9 cellular contexts compared by ENCODE assay signal in the genomic region with DNA sequence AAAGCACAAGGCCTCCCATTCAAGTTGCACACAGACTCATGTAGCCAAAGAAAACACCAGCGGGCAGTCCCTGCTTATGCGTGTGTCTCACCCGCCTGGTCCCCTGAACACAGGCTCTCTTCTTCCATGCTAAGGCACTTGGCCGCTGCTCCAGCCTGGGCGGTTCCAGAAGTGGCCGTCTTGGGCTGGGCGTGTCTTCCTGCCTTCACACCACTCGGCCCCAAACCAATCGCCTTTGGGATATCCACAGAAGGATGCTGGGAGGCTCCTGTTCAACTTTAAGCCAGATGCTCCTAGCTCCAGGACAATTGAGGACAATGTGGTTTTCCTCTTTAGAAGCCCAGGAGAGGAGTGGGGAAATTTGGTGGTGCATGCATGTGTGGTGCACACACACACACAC. TPM values are rescaled to one million over a fixed set of nuclear protein-coding genes. Genes with fewer than 3 reads are reported as not detected.
A peak's percentile ranks its signal among the peaks of the same experiment; 100 is the strongest.
DNase-seq lines count a peak whose midpoint lies in the region; ATAC-seq and TF ChIP-seq lines count a peak whose summit lies in the region.
"Had no signal": no experiment of that assay in that cellular context is flagged by ENCODE, and none has a peak within 500 bp of the region (broad histone marks: within the 10 kb centered on the region; RNA-seq: fewer than 3 reads in every experiment).

No MANE protein-coding gene starts in this region.

- ATAC-seq in esophagus mucosa (peak; percentile 17), HG03378 (IDR thresholded peaks at IDR 0.05; ENCODE audit: unreplicated experiment) (no peak)

- peak; percentile 58 for DNase-seq in EH (ENCODE audit: low read depth)
- DNase-seq in occipital lobe (lab: John Stamatoyannopoulos, UW): peak; percentile 77
- DNase-seq in LoVo (ENCODE audit: low spot score): no peak
- no peak for DNase-seq in A172 (ENCODE audit: low spot score)
- no peak for DNase-seq in DMS79 treated with DMSO at 0.1 percent for 48 hours (lab: John Stamatoyannopoulos, UW)
- DNase-seq: NCI-H2171 had no signal

TF ChIP-seq in PFSK-1, 5 proteins besides CTCF, POLR2A, EP300 and RAD21:
- TF ChIP-seq POLR2AphosphoS5 (IDR thresholded peaks at IDR 0.05; ENCODE audit: low read depth, low read length) (no peak), TAF1 (IDR thresholded peaks at IDR 0.05; ENCODE audit: borderline replicate concordance, insufficient read depth, low read length) (no peak), SIN3A (IDR thresholded peaks at IDR 0.05; ENCODE audit: borderline replicate concordance, insufficient read depth, low read length) (no peak), FOXP2 (optimal IDR thresholded peaks at IDR 0.05; ENCODE audit: borderline replicate concordance, extremely low read depth, extremely low read length, insufficient read depth) (peak; percentile 17)
- TF ChIP-seq, protein P1, sequence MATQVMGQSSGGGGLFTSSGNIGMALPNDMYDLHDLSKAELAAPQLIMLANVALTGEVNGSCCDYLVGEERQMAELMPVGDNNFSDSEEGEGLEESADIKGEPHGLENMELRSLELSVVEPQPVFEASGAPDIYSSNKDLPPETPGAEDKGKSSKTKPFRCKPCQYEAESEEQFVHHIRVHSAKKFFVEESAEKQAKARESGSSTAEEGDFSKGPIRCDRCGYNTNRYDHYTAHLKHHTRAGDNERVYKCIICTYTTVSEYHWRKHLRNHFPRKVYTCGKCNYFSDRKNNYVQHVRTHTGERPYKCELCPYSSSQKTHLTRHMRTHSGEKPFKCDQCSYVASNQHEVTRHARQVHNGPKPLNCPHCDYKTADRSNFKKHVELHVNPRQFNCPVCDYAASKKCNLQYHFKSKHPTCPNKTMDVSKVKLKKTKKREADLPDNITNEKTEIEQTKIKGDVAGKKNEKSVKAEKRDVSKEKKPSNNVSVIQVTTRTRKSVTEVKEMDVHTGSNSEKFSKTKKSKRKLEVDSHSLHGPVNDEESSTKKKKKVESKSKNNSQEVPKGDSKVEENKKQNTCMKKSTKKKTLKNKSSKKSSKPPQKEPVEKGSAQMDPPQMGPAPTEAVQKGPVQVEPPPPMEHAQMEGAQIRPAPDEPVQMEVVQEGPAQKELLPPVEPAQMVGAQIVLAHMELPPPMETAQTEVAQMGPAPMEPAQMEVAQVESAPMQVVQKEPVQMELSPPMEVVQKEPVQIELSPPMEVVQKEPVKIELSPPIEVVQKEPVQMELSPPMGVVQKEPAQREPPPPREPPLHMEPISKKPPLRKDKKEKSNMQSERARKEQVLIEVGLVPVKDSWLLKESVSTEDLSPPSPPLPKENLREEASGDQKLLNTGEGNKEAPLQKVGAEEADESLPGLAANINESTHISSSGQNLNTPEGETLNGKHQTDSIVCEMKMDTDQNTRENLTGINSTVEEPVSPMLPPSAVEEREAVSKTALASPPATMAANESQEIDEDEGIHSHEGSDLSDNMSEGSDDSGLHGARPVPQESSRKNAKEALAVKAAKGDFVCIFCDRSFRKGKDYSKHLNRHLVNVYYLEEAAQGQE (IDR thresholded peaks at IDR 0.05; ENCODE audit: insufficient read depth in 1 of 2, low read depth in 2 of 2, low read length in 2 of 2): no peak

RNA-seq across cellular contexts. Expression of a gene that starts 2.2 kb away (rescaled TPM):
- polyA plus RNA-seq in PFSK-1 (2012; ENCODE audit: insufficient read length, low read depth): 237 TPM
- total RNA-seq in esophagus mucosa (10.2 TPM), occipital lobe (8.9 TPM)
- total RNA-seq in A172 (2014; rRNA removed; shearing (Covaris generic)): 16.4 and 27.3 TPM in 2 replicates

RNA-seq across cellular contexts. Expression of a gene that starts 53.0 kb away (rescaled TPM):
- 896 TPM for polyA plus RNA-seq in PFSK-1 (2012; ENCODE audit: insufficient read length, low read depth)
- total RNA-seq in esophagus mucosa: 1,223 TPM
- 1,477 TPM for total RNA-seq in occipital lobe
- 1,288 and 1,521 TPM in 2 replicates for total RNA-seq in A172 (2014; rRNA removed; shearing (Covaris generic))

Comparison
In these comparisons a context has a peak if more than half of its experiments do, and no peak if none do; other contexts are left out.
1. DNase-seq: peak in EH (single experiment) and occipital lobe (single experiment); none in LoVo (single experiment), A172 (single experiment) and DMS79 treated with DMSO at 0.1 percent for 48 hours (single experiment).